Comparison of ENCODE assay signal across 23 cellular contexts in the genomic region with DNA sequence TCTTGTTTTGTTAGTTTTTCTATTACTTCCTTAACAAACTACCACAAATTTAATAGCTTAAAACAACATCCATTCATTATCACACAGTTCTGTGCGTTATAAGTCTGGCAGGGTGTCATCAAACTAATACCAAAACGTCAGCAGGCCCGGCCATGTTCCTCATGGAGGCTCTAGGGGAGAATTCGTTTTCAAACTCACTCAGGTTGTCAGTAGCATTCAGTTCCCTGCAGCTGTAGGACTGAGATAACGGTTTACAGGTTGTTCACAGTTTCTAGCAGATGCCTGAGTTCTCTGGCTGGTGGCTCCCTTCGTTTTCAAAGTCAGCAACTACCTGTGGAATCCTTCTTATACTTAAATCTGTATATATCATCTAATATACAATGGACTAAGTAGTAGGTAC.
"Had no signal": no experiment of that assay in that cellular context is flagged by ENCODE, and none has a peak within 500 bp of the region (broad histone marks: within the 10 kb centered on the region; RNA-seq: fewer than 3 reads in every experiment).

No MANE protein-coding gene starts in this region.

- H3K4me3 Mint-ChIP-seq: activated naive CD8-positive, alpha-beta T cell; endodermal cell had no signal

- FAIRE-seq: astrocyte, colon, islet of Langerhans had no signal

- H3K27me3 ChIP-seq: adrenal gland, heart left ventricle, spleen, upper lobe of left lung had no signal

- ATAC-seq: heart left ventricle, left cardiac atrium, SK-N-SH treated with all-trans-retinoic acid at 6 μM for 48 hours, T-cell had no signal

- H3K9me3 ChIP-seq: esophagus squamous epithelium, heart left ventricle, spleen, upper lobe of left lung had no signal

- H3K9me3 Mint-ChIP-seq: activated CD4-positive, alpha-beta memory T cell treated with anti-CD3 and anti-CD28 coated beads, Interleukin-2, amount 10 ng/mL, durations not matched to agents 7 days and 5 days; T-cell had no signal

- DNase-seq: activated CD4-positive, alpha-beta memory T cell treated with anti-CD3 and anti-CD28 coated beads, Interleukin-2, amount 10 ng/mL, durations not matched to agents 7 days and 5 days; activated CD4-positive, alpha-beta T cell treated with anti-CD3 and anti-CD28 coated beads for 4 hours; activated CD4-positive, CD25-positive, alpha-beta regulatory T cell; activated naive CD4-positive, alpha-beta T cell; adrenal gland; central memory CD4-positive, alpha-beta T cell; endodermal cell; esophagus squamous epithelium; heart left ventricle; left cardiac atrium; midbrain; retina; spleen; stimulated activated CD4-positive, alpha-beta T cell treated with anti-CD3 and anti-CD28 coated beads, Interleukin-4, amount 100 ng/mL, for 1 hour; stimulated activated naive CD4-positive, alpha-beta T cell treated with Interleukin-2 at 50 U/mL for 16 hours; T-cell; T1000; upper lobe of left lung had no signal

- H3K36me3 ChIP-seq: adrenal gland, esophagus squamous epithelium, heart left ventricle, spleen, upper lobe of left lung had no signal

- H3K4me3 ChIP-seq: adrenal gland, esophagus squamous epithelium, heart left ventricle, spleen, upper lobe of left lung had no signal

- H3K27ac ChIP-seq: adrenal gland, esophagus squamous epithelium, heart left ventricle, spleen, upper lobe of left lung had no signal

- H3K27ac Mint-ChIP-seq: activated CD4-positive, alpha-beta memory T cell treated with anti-CD3 and anti-CD28 coated beads, Interleukin-2, amount 10 ng/mL, durations not matched to agents 7 days and 5 days; activated naive CD8-positive, alpha-beta T cell; endodermal cell; T-cell had no signal

- H3K36me3 Mint-ChIP-seq: T-cell had no signal
